Comparison of ENCODE assay signal across 12 cellular contexts in the genomic region with DNA sequence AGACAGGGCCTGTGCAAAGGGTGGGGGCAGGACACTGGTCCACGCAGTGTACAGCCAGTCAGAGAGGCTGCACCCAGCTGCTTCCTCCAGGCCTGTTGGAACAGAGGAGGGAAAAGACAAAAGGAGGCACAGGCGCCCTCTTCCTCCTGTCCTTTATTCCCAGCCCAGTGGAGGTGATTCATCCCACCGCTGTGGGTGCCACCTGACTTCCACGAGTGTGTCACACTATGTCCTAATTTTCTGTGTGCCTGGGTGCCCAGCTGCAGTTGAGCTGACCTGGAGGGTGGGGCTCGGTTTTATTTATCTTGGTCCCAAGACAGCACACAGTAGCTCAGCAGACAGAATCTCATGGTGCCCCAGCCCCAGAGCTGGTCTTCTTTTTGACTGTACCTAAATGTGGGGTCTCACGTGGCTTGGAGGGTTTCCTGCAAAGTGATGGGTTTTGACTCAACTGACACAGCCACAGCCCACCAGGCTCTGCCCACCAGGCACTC. TPM values are rescaled to one million over a fixed set of nuclear protein-coding genes. Genes with fewer than 3 reads are reported as not detected.
DNase-seq lines count a peak whose midpoint lies in the region; ATAC-seq and TF ChIP-seq lines count a peak whose summit lies in the region.
"Had no signal": no experiment of that assay in that cellular context is flagged by ENCODE, and none has a peak within 500 bp of the region (broad histone marks: within the 10 kb centered on the region; RNA-seq: fewer than 3 reads in every experiment).

No MANE protein-coding gene starts in this region.

- POLR2A ChIA-PET in IMR-90 (lab: Charles Lee; ENCODE audit: unreplicated experiment) (no interaction called here), MCF 10A (lab: Yijun Ruan, JAX) (interaction anchor here (0.9 to 1.8 kb wide), 4 partner anchors 8 to 165 kb away, joined by 4 to 10 read pairs (median 4); a partner anchor contains a TSS)

- H3K27me3 ChIP-seq in IMR-90 (ENCODE audit: control insufficient read depth, insufficient read depth, low read length) (no peaks in the 10 kb centered on the region), mesendoderm (ENCODE audit: insufficient read depth, low read length, poor library complexity) (no peaks in the 10 kb centered on the region)

- H3K9me1 ChIP-seq in IMR-90 (ENCODE audit: insufficient read depth, low read length) = peaks cover 35% of the 10 kb centered on the region

- H2AK5ac ChIP-seq in IMR-90 (ENCODE audit: low read depth, low read length) = no peak overlapping the region
- no peak overlapping the region for H2AK5ac ChIP-seq in mesendoderm (ENCODE audit: low read length)

- H3K18ac ChIP-seq in IMR-90 (ENCODE audit: low read depth, low read length) = no peak overlapping the region
- no peak overlapping the region for H3K18ac ChIP-seq in mesendoderm (ENCODE audit: low read length)

- dilution Hi-C loops in IMR-90 (cut with HindIII; ENCODE audit: low sequenced_read_pairs, unreplicated experiment) = no loop called here

- no peak for TF ChIP-seq CTCF in IMR-90 (conservative IDR thresholded peaks at IDR 0.05; ENCODE audit: low read depth, low read length)
- no peak for TF ChIP-seq CTCF in MCF 10A (IDR thresholded peaks at IDR 0.05; ENCODE audit: unreplicated experiment)

- intact Hi-C loops in IMR-90 (cut with micrococcal nuclease) = no loop called here
- intact Hi-C loops in MCF 10A (cut with micrococcal nuclease) = no loop called here
- intact Hi-C loops in left colon (cut with DNase I, micrococcal nuclease) = no loop called here

- H3K36me3 ChIP-seq in IMR-90 (ENCODE audit: control insufficient read depth, insufficient read depth, low read length) = no peaks in the 10 kb centered on the region
- no peaks in the 10 kb centered on the region for H3K36me3 ChIP-seq in mesendoderm (ENCODE audit: control insufficient read depth, insufficient read depth, low read length)

- peak overlapping the region; percentile 66 for H2AK9ac ChIP-seq in IMR-90 (replicated peaks; ENCODE audit: low read depth, low read length, poor library complexity)

- ATAC-seq in IMR-90 (ENCODE audit: low read depth) (no peak), left colon (peak; percentile 28)

- H4K5ac ChIP-seq in IMR-90 (ENCODE audit: low read depth, low read length) = no peak overlapping the region
- H4K5ac ChIP-seq in mesendoderm (ENCODE audit: low read length) = no peak overlapping the region

- H3K79me2 ChIP-seq in mesendoderm (ENCODE audit: control insufficient read depth, insufficient read depth, low read length) = peaks cover 52% of the 10 kb centered on the region

- peak overlapping the region; percentile 38 for H3K4me3 Mint-ChIP-seq in MCF 10A (ENCODE audit: unreplicated experiment)
- H3K4me3 Mint-ChIP-seq: mesothelial cell of epicardium; stimulated activated naive CD8-positive, alpha-beta T cell treated with anti-CD3 and anti-CD28 coated beads, Interleukin-15, Interleukin-2, amounts not matched to agents 100 ng/mL and 50 ng/mL, for 24 hours had no signal

- no peak overlapping the region for H2BK15ac ChIP-seq in IMR-90 (ENCODE audit: low read depth, low read length)
- no peak overlapping the region for H2BK15ac ChIP-seq in mesendoderm (replicated peaks; ENCODE audit: low read depth)

- no peak overlapping the region for H4K91ac ChIP-seq in IMR-90 (ENCODE audit: insufficient read depth, low read depth, low read length)

- H3K27ac Mint-ChIP-seq in MCF 10A (ENCODE audit: low read depth, unreplicated experiment) = peak overlapping the region; percentile 72
- H3K27ac Mint-ChIP-seq: mesothelial cell of epicardium; stimulated activated naive CD8-positive, alpha-beta T cell treated with anti-CD3 and anti-CD28 coated beads, Interleukin-15, Interleukin-2, amounts not matched to agents 100 ng/mL and 50 ng/mL, for 24 hours had no signal

- H3K4ac ChIP-seq in IMR-90 (ENCODE audit: low read depth, low read length) (no peak overlapping the region), mesendoderm (ENCODE audit: low read depth, low read length) (no peak overlapping the region)

- H3K9ac ChIP-seq in IMR-90 (ENCODE audit: low read depth, low read length) (no peak overlapping the region), mesendoderm (ENCODE audit: low read length) (no peak overlapping the region)

- H3K4me1 ChIP-seq in IMR-90 (ENCODE audit: control insufficient read depth, insufficient read depth, low read length) (peaks cover 16% of the 10 kb centered on the region), mesendoderm (ENCODE audit: control insufficient read depth, low read depth, low read length) (peaks cover 8% of the 10 kb centered on the region)

- H3K23ac ChIP-seq in IMR-90 (ENCODE audit: low read depth, low read length) (no peak overlapping the region), mesendoderm (ENCODE audit: low read length) (no peak overlapping the region)

- H2AFZ ChIP-seq in IMR-90 (replicated peaks; ENCODE audit: low read length, poor library complexity) = no peak overlapping the region

- peaks cover 88% of the 10 kb centered on the region for H4K20me1 ChIP-seq in IMR-90 (ENCODE audit: insufficient read depth, low read length)

- DNase-seq in A172 (ENCODE audit: low spot score) (peak; percentile 85), IMR-90 (peak; percentile 34), MCF 10A (ENCODE audit: unreplicated experiment) (peak; percentile 82), left colon (no peak), mesendoderm (no peak), NCI-H146 (lab: John Stamatoyannopoulos, UW) (no peak)
- no peak for DNase-seq in effector CD8-positive, alpha-beta T cell (lab: John Stamatoyannopoulos, UW)
- DNase-seq in activated CD4-positive, alpha-beta T cell treated with anti-CD3 and anti-CD28 coated beads for 1 hour = no peak
- DNase-seq: activated CD4-positive, alpha-beta T cell treated with anti-CD3 and anti-CD28 coated beads, Interleukin-2, amount 50 U/mL, for 4 hours; stimulated activated CD4-positive, alpha-beta T cell treated with anti-CD3 and anti-CD28 coated beads, Interleukin-12 subunit alpha, Interleukin-12 subunit beta, amount 100 ng/mL, for 4 hours had no signal

- H3K27ac ChIP-seq in IMR-90 (ENCODE audit: insufficient read depth, low read length) (no peak overlapping the region), mesendoderm (ENCODE audit: low read depth, low read length) (no peak overlapping the region)

- H3K9me3 Mint-ChIP-seq in MCF 10A (ENCODE audit: unreplicated experiment) = no peaks in the 10 kb centered on the region
- H3K9me3 Mint-ChIP-seq: mesothelial cell of epicardium; stimulated activated naive CD8-positive, alpha-beta T cell treated with anti-CD3 and anti-CD28 coated beads, Interleukin-15, Interleukin-2, amounts not matched to agents 100 ng/mL and 50 ng/mL, for 24 hours had no signal

- no peaks in the 10 kb centered on the region for H3K9me3 ChIP-seq in IMR-90 (ENCODE audit: control insufficient read depth, insufficient read depth, low read length)

- no peak overlapping the region for H4K8ac ChIP-seq in IMR-90 (ENCODE audit: low read depth in 2 of 2, low read length in 2 of 2)
- no peak overlapping the region for H4K8ac ChIP-seq in mesendoderm (ENCODE audit: low read depth, low read length)

- H3K4me2 ChIP-seq in IMR-90 (ENCODE audit: low read depth, low read length) (no peak overlapping the region), mesendoderm (ENCODE audit: low read length) (no peak overlapping the region)

- in situ Hi-C loops in IMR-90 (cut with MboI; ENCODE audit: low sequenced_read_pairs) = no loop called here

- no peak for TF ChIP-seq RAD21 in IMR-90 (IDR thresholded peaks at IDR 0.05; ENCODE audit: low read length)

- peaks cover 20% of the 10 kb centered on the region for H3K36me3 Mint-ChIP-seq in MCF 10A (ENCODE audit: insufficient read depth, unreplicated experiment)

- H3K56ac ChIP-seq in IMR-90 (ENCODE audit: extremely low read depth, insufficient read depth, low read length) (no peak overlapping the region), mesendoderm (ENCODE audit: low read length) (no peak overlapping the region)

- no peak overlapping the region for H3K14ac ChIP-seq in IMR-90 (replicated peaks; ENCODE audit: low read depth, low read length)

- H3K79me1 ChIP-seq in IMR-90 (ENCODE audit: low read depth in 1 of 2, low read length in 2 of 2) (peaks cover 48 to 90% of the 10 kb centered on the region in 2 experiments), mesendoderm (ENCODE audit: low read length) (peaks cover 38% of the 10 kb centered on the region)

- no peaks in the 10 kb centered on the region for H3K27me3 Mint-ChIP-seq in MCF 10A (ENCODE audit: insufficient read depth, unreplicated experiment)
- H3K27me3 Mint-ChIP-seq: stimulated activated naive CD8-positive, alpha-beta T cell treated with anti-CD3 and anti-CD28 coated beads, Interleukin-15, Interleukin-2, amounts not matched to agents 100 ng/mL and 50 ng/mL, for 24 hours had no signal

- H2BK20ac ChIP-seq in IMR-90 (ENCODE audit: low read depth, low read length) = no peak overlapping the region

- no peak overlapping the region for H3K4me3 ChIP-seq in IMR-90 (ENCODE audit: insufficient read depth, low read depth, low read length)
- no peak overlapping the region for H3K4me3 ChIP-seq in mesendoderm (ENCODE audit: low read length)

- no peak overlapping the region for H2BK5ac ChIP-seq in IMR-90 (ENCODE audit: low read depth, low read length, poor library complexity, severe bottlenecking)
- no peak overlapping the region for H2BK5ac ChIP-seq in mesendoderm (ENCODE audit: low read length)

- TF ChIP-seq POLR2A in IMR-90 (IDR thresholded peaks at IDR 0.05; ENCODE audit: low read depth, low read length) = no peak

- no peak overlapping the region for H2BK120ac ChIP-seq in IMR-90 (ENCODE audit: low read depth, low read length)
- no peak overlapping the region for H2BK120ac ChIP-seq in mesendoderm (ENCODE audit: low read depth, low read length)

- 94% methylated on average over 4 of the region's 6 CpGs; no CpG with 5 or more reads in 1 of the 2 experiments for WGBS in IMR-90 (ENCODE audit: extremely low coverage in 2 of 2, insufficient read length in 1 of 2), 2 experiments
- no CpG with 5 or more reads among the region's 6 CpGs for WGBS in mesendoderm (ENCODE audit: extremely low coverage, insufficient coverage, low lambda C conversion rate)

- no TSS peak for BruUV-seq in IMR-90 (replicated peaks; lab: Mats Ljungman, UMichigan)
- BruUV-seq in MCF 10A (replicated peaks; lab: Mats Ljungman, UMichigan) = no TSS peak

- H3K4me1 Mint-ChIP-seq in MCF 10A (ENCODE audit: insufficient read depth, unreplicated experiment) = peaks cover 25% of the 10 kb centered on the region

- CTCF ChIA-PET in IMR-90 (lab: Yijun Ruan, JAX) = no interaction called here
- CTCF ChIA-PET in MCF 10A (lab: Yijun Ruan, JAX) = interaction anchor here (0.6 to 1.3 kb wide), 4 partner anchors 10 to 35 kb away, joined by 3 to 6 read pairs (median 5); no protein-coding TSS in a partner anchor

RNA-seq across cellular contexts. Expression of a gene that starts 9.0 kb away (rescaled TPM):
- total RNA-seq in A172 (2014; rRNA removed; shearing (Covaris generic)) = 9.4 and 12.3 TPM in 2 replicates
- 7.5 and 9.2 TPM in 2 replicates for total RNA-seq in IMR-90 (2012; rRNA removed)
- 21.7 and 22.1 TPM in 2 replicates for polyA plus RNA-seq in IMR-90 (2012; rRNA removed)
- 13.0 and 16.4 TPM in 2 replicates for polyA plus RNA-seq in IMR-90 (2012; cell fraction: cytosol; rRNA removed)
- polyA plus RNA-seq in IMR-90 (2012; cell fraction: nucleus; rRNA removed; ENCODE audit: low replicate concordance) = 24.6 and 32.5 TPM in 2 replicates
- 33.7 and 38.7 TPM in 2 replicates for total RNA-seq in MCF 10A (2022)
- 10 to 100 TPM; 33.4 to 41.1 TPM for total RNA-seq in left colon
- polyA plus RNA-seq in mesendoderm (2013, experiment 1 of 2) = 13.7 TPM
- 13.6 TPM for polyA plus RNA-seq in mesendoderm (2013, experiment 2 of 2)

RNA-seq across cellular contexts. Expression of a gene that starts 33.2 kb away (rescaled TPM):
- not detected in 2 replicates for total RNA-seq in A172 (2014; rRNA removed; shearing (Covaris generic))
- total RNA-seq in IMR-90 (2012; rRNA removed) (not detected in 2 replicates), MCF 10A (2022) (not detected in 2 replicates), left colon (not detected)
- not detected in 2 replicates for polyA plus RNA-seq in IMR-90 (2012; rRNA removed)
- polyA plus RNA-seq in IMR-90 (2012; cell fraction: cytosol; rRNA removed) = not detected in 2 replicates
- 0.06 TPM in 1 of 2 replicates, not detected in the other for polyA plus RNA-seq in IMR-90 (2012; cell fraction: nucleus; rRNA removed; ENCODE audit: low replicate concordance)
- 0.46 TPM for polyA plus RNA-seq in mesendoderm (2013, experiment 1 of 2)
- polyA plus RNA-seq in mesendoderm (2013, experiment 2 of 2) = 0.46 TPM
- total RNA-seq: mesothelial cell of epicardium had no signal

RNA-seq across cellular contexts. Expression of a gene that starts 33.4 kb away (rescaled TPM):
- 3.4 and 4.2 TPM in 2 replicates for total RNA-seq in A172 (2014; rRNA removed; shearing (Covaris generic))
- total RNA-seq in IMR-90 (2012; rRNA removed) (1.4 and 1.7 TPM in 2 replicates), MCF 10A (2022) (9.0 and 9.2 TPM in 2 replicates), left colon (1 to 10 TPM; 1.4 to 2.4 TPM)
- polyA plus RNA-seq in IMR-90 (2012; rRNA removed) = 3.8 and 4.1 TPM in 2 replicates
- polyA plus RNA-seq in IMR-90 (2012; cell fraction: cytosol; rRNA removed) = 1.8 and 3.0 TPM in 2 replicates
- polyA plus RNA-seq in IMR-90 (2012; cell fraction: nucleus; rRNA removed; ENCODE audit: low replicate concordance) = 8.5 and 9.5 TPM in 2 replicates
- polyA plus RNA-seq in mesendoderm (2013, experiment 1 of 2) = 2.4 TPM
- 2.4 TPM for polyA plus RNA-seq in mesendoderm (2013, experiment 2 of 2)

Comparison
In these comparisons a context has a peak if more than half of its experiments do, and no peak if none do; other contexts are left out.
1. DNase-seq: peak in A172 (single experiment), IMR-90 (single experiment) and MCF 10A (single experiment); none in left colon (0 of 2), effector CD8-positive, alpha-beta T cell (single experiment), mesendoderm (single experiment), activated CD4-positive, alpha-beta T cell treated with anti-CD3 and anti-CD28 coated beads for 1 hour (single experiment) and NCI-H146 (single experiment).